ENCODE assay signal across 27 cellular contexts in genomic region chr10:29202541-29202940, GRCh38.
"Had no signal": no experiment of that assay in that cellular context is flagged by ENCODE, and none has a peak within 500 bp of the region (broad histone marks: within the 10 kb centered on the region; RNA-seq: fewer than 3 reads in every experiment).

No MANE protein-coding gene starts in this region.

- H3K36me3 Mint-ChIP-seq: activated naive CD8-positive, alpha-beta T cell; WTC11 had no signal

- H3K4me3 Mint-ChIP-seq: activated naive CD4-positive, alpha-beta T cell treated with anti-CD3 and anti-CD28 coated beads for 36 hours; activated naive CD8-positive, alpha-beta T cell; activated T-helper 17 cell treated with anti-CD3 and anti-CD28 coated beads, Interleukin-2, amount 50 U/mL, for 72 hours; T-helper 1 cell treated with Interleukin-12 subunit alpha and Interleukin-12 subunit beta and Interleukin-4 antibody, amounts not matched to agents 30 μg/mL and 1 μg/mL, for 36 hours; WTC11 had no signal

- H3K9me3 Mint-ChIP-seq: activated naive CD4-positive, alpha-beta T cell treated with anti-CD3 and anti-CD28 coated beads for 36 hours; activated T-helper 17 cell treated with anti-CD3 and anti-CD28 coated beads, Interleukin-2, amount 50 U/mL, for 72 hours; T-helper 1 cell treated with Interleukin-12 subunit alpha and Interleukin-12 subunit beta and Interleukin-4 antibody, amounts not matched to agents 30 μg/mL and 1 μg/mL, for 36 hours had no signal

- H3K27ac ChIP-seq: brain microvascular endothelial cell, cardiac muscle cell, KMS-11, SJSA1 had no signal

- H3K4me2 ChIP-seq: KMS-11 had no signal

- H3K9ac ChIP-seq: KMS-11 had no signal

- H3K4me3 ChIP-seq: cardiac muscle cell, SJSA1 had no signal

- H3K36me3 ChIP-seq: brain microvascular endothelial cell, cardiac muscle cell, SJSA1 had no signal

- H3K27me3 ChIP-seq: brain microvascular endothelial cell, cardiac muscle cell, SJSA1 had no signal

- H3K4me1 Mint-ChIP-seq: activated T-helper 17 cell treated with anti-CD3 and anti-CD28 coated beads, Interleukin-2, amount 50 U/mL, for 72 hours had no signal

- H3K27ac Mint-ChIP-seq: activated naive CD4-positive, alpha-beta T cell treated with anti-CD3 and anti-CD28 coated beads for 36 hours; activated naive CD8-positive, alpha-beta T cell; activated T-helper 17 cell treated with anti-CD3 and anti-CD28 coated beads, Interleukin-2, amount 50 U/mL, for 72 hours; T-helper 1 cell treated with Interleukin-12 subunit alpha and Interleukin-12 subunit beta and Interleukin-4 antibody, amounts not matched to agents 30 μg/mL and 1 μg/mL, for 36 hours; WTC11 had no signal

- H3K9me3 ChIP-seq: SJSA1 had no signal

- DNase-seq: activated CD4-positive, alpha-beta T cell treated with anti-CD3 and anti-CD28 coated beads for 48 hours; activated CD4-positive, alpha-beta T cell treated with anti-CD3 and anti-CD28 coated beads, Interleukin-2, amount 50 U/mL, for 4 hours; activated CD4-positive, CD25-positive, alpha-beta regulatory T cell treated with anti-CD3 and anti-CD28 coated beads, Interleukin-2, amount 50 U/mL, for 72 hours; activated CD8-positive, alpha-beta memory T cell treated with anti-CD3 and anti-CD28 coated beads for 24 hours; activated gamma-delta T cell; activated naive CD4-positive, alpha-beta T cell treated with anti-CD3 and anti-CD28 coated beads for 36 hours; activated T-cell treated with anti-CD3 and anti-CD28 coated beads, Interleukin-2, amount 50 U/mL, for 48 hours; brain microvascular endothelial cell; NCI-H1092 treated with DMSO at 0.1 percent for 48 hours; NCI-H1417 treated with DMSO at 0.1 percent for 48 hours; NCI-H1694; NCI-H2029; NCI-H2107; NCI-H2171 treated with DMSO at 0.1 percent for 48 hours; NCI-H226; NCI-H526 treated with DMSO at 0.1 percent for 48 hours; NCI-H82; RPMI8226; SHP77; T-helper 9 cell had no signal
